ENCODE assay signal across 8 cellular contexts in the genomic region with DNA sequence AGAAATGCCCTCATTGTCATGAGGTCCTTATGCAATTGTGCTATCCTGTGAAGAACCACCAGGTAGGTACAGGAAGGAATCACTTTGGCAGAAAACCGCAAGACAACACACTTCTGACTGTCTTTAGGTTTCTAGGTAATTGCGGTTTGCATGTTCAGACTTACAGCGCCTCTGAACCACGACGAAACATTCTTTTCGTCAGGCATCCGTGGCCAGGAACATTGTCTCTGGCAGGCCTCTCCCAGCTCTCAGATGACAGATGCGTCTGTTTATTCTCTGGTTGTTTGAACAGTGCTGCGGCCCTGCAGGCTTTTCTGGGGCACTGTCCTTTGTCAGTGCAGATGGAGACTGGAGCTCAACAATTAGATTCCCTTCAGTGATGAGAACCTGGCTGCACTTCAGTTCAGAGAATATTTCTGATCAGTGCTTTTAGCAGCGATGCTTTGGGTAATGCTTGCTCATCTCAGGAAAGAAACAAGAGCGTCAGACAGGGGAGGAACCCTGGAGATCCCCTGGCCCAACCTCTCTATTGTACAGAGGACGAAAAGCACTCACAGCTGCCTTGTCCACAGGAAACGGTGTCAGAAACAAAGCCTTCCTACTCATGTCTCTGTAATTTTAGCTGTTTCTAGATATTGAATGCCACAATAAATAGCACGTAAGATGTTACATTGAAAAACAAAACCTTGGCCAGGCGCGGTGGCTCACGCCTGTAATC.
A peak's percentile ranks its signal among the peaks of the same experiment; 100 is the strongest.
DNase-seq lines count a peak whose midpoint lies in the region; ATAC-seq and TF ChIP-seq lines count a peak whose summit lies in the region.

No MANE protein-coding gene starts in this region.

- ATAC-seq in psoas muscle (peak in 1 of 4 donors; percentile 35), HG03139 (IDR thresholded peaks at IDR 0.05; ENCODE audit: unreplicated experiment) (no peak), HG02759 (IDR thresholded peaks at IDR 0.05; ENCODE audit: unreplicated experiment) (no peak), HG03280 (IDR thresholded peaks at IDR 0.05; ENCODE audit: unreplicated experiment) (no peak)
- no peak for ATAC-seq in stimulated activated memory B cell treated with anti-CD40 and anti-IgM and Interleukin-4, amounts not matched to agents 10 μg/mL and 1 μg/mL and 100 μg/mL, for 72 hours

- no peak for TF ChIP-seq POLR2A in esophagus muscularis mucosa (IDR thresholded peaks at IDR 0.05; ENCODE audit: low read depth)

- H3K9ac ChIP-seq in GM23248: no peak overlapping the region

- no peaks in the 10 kb centered on the region for H3K36me3 ChIP-seq in GM23248 (ENCODE audit: low read depth)
- H3K36me3 ChIP-seq in esophagus muscularis mucosa: no peaks in the 10 kb centered on the region
- H3K36me3 ChIP-seq in psoas muscle (ENCODE audit: insufficient read depth in 1 of 2, low read depth in 1 of 2): no peaks in the 10 kb centered on the region

- H3F3A ChIP-seq in GM23248 (ENCODE audit: insufficient read depth): no peaks in the 10 kb centered on the region

- no peaks in the 10 kb centered on the region for H3K36me3 Mint-ChIP-seq in stimulated activated memory B cell treated with anti-CD40 and anti-IgM and Interleukin-4, amounts not matched to agents 10 μg/mL and 1 μg/mL and 100 μg/mL, for 72 hours

- H3K27ac ChIP-seq in GM23248 (no peak overlapping the region), esophagus muscularis mucosa (replicated peaks in 1 of 4) (peak overlapping the region; percentile 62 to 84 (median 82)), psoas muscle (peak overlapping the region; percentile 2)

- 28% methylated on average over 17 of the region's 17 CpGs for WGBS in GM23248 (ENCODE audit: low coverage in 1 of 2, low lambda C conversion rate in 2 of 2, missing lambda C conversion rate in 2 of 2), 2 experiments
- 39% methylated on average over 17 of the region's 17 CpGs for WGBS in esophagus muscularis mucosa
- 22 to 32% (median 28%) methylated on average over 17 of the region's 17 CpGs for WGBS in psoas muscle, 3 donors

- H3K27ac Mint-ChIP-seq in stimulated activated memory B cell treated with anti-CD40 and anti-IgM and Interleukin-4, amounts not matched to agents 10 μg/mL and 1 μg/mL and 100 μg/mL, for 72 hours: no peak overlapping the region

- intact Hi-C loops in esophagus muscularis mucosa (cut with DNase I): no loop called here
- intact Hi-C loops in psoas muscle (cut with DNase I): no loop called here

- no peaks in the 10 kb centered on the region for H3K9me2 ChIP-seq in GM23248 (ENCODE audit: insufficient read depth)

- H3K4me1 ChIP-seq in GM23248 (ENCODE audit: insufficient read depth) (no peaks in the 10 kb centered on the region), esophagus muscularis mucosa (peaks cover 6 to 24% (median 20%) of the 10 kb centered on the region in 4 donors), psoas muscle (no peaks in the 10 kb centered on the region)

- no peaks in the 10 kb centered on the region for H3K27me3 ChIP-seq in GM23248 (replicated peaks; ENCODE audit: insufficient read depth)
- H3K27me3 ChIP-seq in esophagus muscularis mucosa: no peaks in the 10 kb centered on the region
- no peaks in the 10 kb centered on the region for H3K27me3 ChIP-seq in psoas muscle (ENCODE audit: insufficient read depth in 3 of 3, low read length in 2 of 3)

- peaks cover 3% of the 10 kb centered on the region for H3K9me3 Mint-ChIP-seq in stimulated activated memory B cell treated with anti-CD40 and anti-IgM and Interleukin-4, amounts not matched to agents 10 μg/mL and 1 μg/mL and 100 μg/mL, for 72 hours

- TF ChIP-seq EP300 in esophagus muscularis mucosa (IDR thresholded peaks at IDR 0.05): no peak

- TF ChIP-seq CTCF in esophagus muscularis mucosa (IDR thresholded peaks at IDR 0.05): no peak
- no peak for TF ChIP-seq CTCF in psoas muscle (IDR thresholded peaks at IDR 0.05)

- no peak overlapping the region for H3K4me2 ChIP-seq in GM23248 (ENCODE audit: unreplicated experiment)

- H2AFZ ChIP-seq in GM23248: no peak overlapping the region

- DNase-seq in GM23248: peak; percentile 44
- peak; percentile 100 for DNase-seq in NCI-H345 treated with DMSO at 0.1 percent for 48 hours (lab: John Stamatoyannopoulos, UW; ENCODE audit: unreplicated experiment)
- DNase-seq in esophagus muscularis mucosa (ENCODE audit: extremely low spot score): no peak
- no peak for DNase-seq in psoas muscle

- H3K4me3 ChIP-seq in GM23248 (no peak overlapping the region), esophagus muscularis mucosa (peak overlapping the region in 3 of 4 donors; percentile 17 to 33 (median 29)), psoas muscle (no peak overlapping the region)

- peaks cover 26% of the 10 kb centered on the region for H3K27me3 Mint-ChIP-seq in stimulated activated memory B cell treated with anti-CD40 and anti-IgM and Interleukin-4, amounts not matched to agents 10 μg/mL and 1 μg/mL and 100 μg/mL, for 72 hours

- no peaks in the 10 kb centered on the region for H3K79me2 ChIP-seq in GM23248 (ENCODE audit: insufficient read depth)

- no peaks in the 10 kb centered on the region for H4K20me1 ChIP-seq in GM23248 (ENCODE audit: insufficient read depth)

- no peaks in the 10 kb centered on the region for H3K4me1 Mint-ChIP-seq in stimulated activated memory B cell treated with anti-CD40 and anti-IgM and Interleukin-4, amounts not matched to agents 10 μg/mL and 1 μg/mL and 100 μg/mL, for 72 hours

- no peak overlapping the region for H3K4me3 Mint-ChIP-seq in stimulated activated memory B cell treated with anti-CD40 and anti-IgM and Interleukin-4, amounts not matched to agents 10 μg/mL and 1 μg/mL and 100 μg/mL, for 72 hours

- in situ Hi-C loops in GM23248 (cut with MboI): no loop called here

- H3K9me3 ChIP-seq in GM23248 (ENCODE audit: low read depth): no peaks in the 10 kb centered on the region
- H3K9me3 ChIP-seq in esophagus muscularis mucosa: no peaks in the 10 kb centered on the region
- H3K9me3 ChIP-seq in psoas muscle: no peaks in the 10 kb centered on the region

Comparison
In these comparisons a context has a peak if more than half of its experiments do, and no peak if none do; other contexts are left out.
1. DNase-seq: peak in GM23248 (single experiment) and NCI-H345 treated with DMSO at 0.1 percent for 48 hours (single experiment); none in esophagus muscularis mucosa (single experiment) and psoas muscle (0 of 2).
2. H3K4me3 ChIP-seq: peak in esophagus muscularis mucosa (3 of 4); none in GM23248 (single experiment) and psoas muscle (single experiment).